Comparison of ENCODE assay signal across 9 cellular contexts in the genomic region with DNA sequence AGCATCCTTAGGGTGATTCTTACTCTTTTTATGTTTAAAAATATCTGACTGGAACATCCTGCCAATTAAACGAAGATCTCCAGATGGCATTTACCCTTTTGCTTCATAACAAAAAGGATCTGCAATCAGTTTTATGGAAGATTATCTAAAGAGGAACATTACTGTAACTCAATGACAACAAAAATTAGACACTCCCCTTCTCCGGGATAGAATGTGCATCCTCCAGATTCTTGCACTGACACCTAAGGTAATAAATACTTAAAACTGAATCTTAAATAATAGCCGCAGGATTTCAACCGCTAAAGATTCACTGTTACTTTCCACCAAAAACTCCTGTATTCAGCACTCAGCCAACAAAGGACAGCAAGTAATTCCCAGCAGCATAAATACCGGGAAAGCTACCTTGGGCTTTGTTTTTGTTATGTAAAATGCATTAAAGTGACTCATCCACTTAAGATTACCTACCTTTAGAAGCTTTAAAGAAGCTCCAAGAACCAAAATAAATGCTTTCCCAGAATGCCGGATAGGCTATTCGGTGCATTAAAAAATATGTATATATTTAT. TPM values are rescaled to one million over a fixed set of nuclear protein-coding genes. Genes with fewer than 3 reads are reported as not detected.
DNase-seq lines count a peak whose midpoint lies in the region; ATAC-seq, FAIRE-seq and TF ChIP-seq lines count a peak whose summit lies in the region.
"Had no signal": no experiment of that assay in that cellular context is flagged by ENCODE, and none has a peak within 500 bp of the region (broad histone marks: within the 10 kb centered on the region; RNA-seq: fewer than 3 reads in every experiment).

No MANE protein-coding gene starts in this region.

- H3K9me3 ChIP-seq in A549 (no peaks in the 10 kb centered on the region), HAP-1 (no peaks in the 10 kb centered on the region)

- peak overlapping the region; percentile 92 to 99 (median 94) for H3K27ac Mint-ChIP-seq in brain

- DNase-seq in A549 (ENCODE audit: low read depth in 1 of 2, low spot score in 1 of 2) (peak in 1 of 2 experiments; percentile 18), HAP-1 (ENCODE audit: low spot score in 2 of 2) (peak; percentile 42 to 89), medulla oblongata (ENCODE audit: extremely low spot score) (peak; percentile 37), NCI-H1436 (lab: John Stamatoyannopoulos, UW) (no peak), dedifferentiated amniotic fluid mesenchymal stem cell (ENCODE audit: extremely low spot score) (no peak), Kasumi-1 (lab: John Stamatoyannopoulos, UW) (no peak)
- no peak for DNase-seq in activated CD4-positive, alpha-beta T cell treated with anti-CD3 and anti-CD28 coated beads for 4 hours
- DNase-seq: activated CD4-positive, alpha-beta T cell treated with anti-CD3 and anti-CD28 coated beads, Interleukin-2, amount 50 U/mL, for 48 hours had no signal

- peak overlapping the region; percentile 93 to 99 (median 96) for H3K4me3 Mint-ChIP-seq in brain

- FAIRE-seq in A549 (lab: Jason Lieb, UNC), result no peak

- no peak for TF ChIP-seq RAD21 in A549 (conservative IDR thresholded peaks at IDR 0.05 in 1 of 2, IDR thresholded peaks at IDR 0.05 in 1 of 2)

- H3K27me3 ChIP-seq in HAP-1 (ENCODE audit: low read depth), result no peaks in the 10 kb centered on the region

- TF ChIP-seq EP300 in A549 (IDR thresholded peaks at IDR 0.05), result no peak

- CTCF ChIA-PET in A549 (lab: Yijun Ruan, JAX), result interaction anchor here (0.7 kb wide), 1 partner anchor 564 kb away, joined by 3 read pairs; no protein-coding TSS in a partner anchor

- H3K4me2 ChIP-seq in A549, result peak overlapping the region; percentile 83

- 5% methylated on average over 7 of the region's 7 CpGs for WGBS in A549 (ENCODE audit: missing lambda C conversion rate)

- H3K27ac ChIP-seq in A549, result peak overlapping the region; percentile 93 to 98

- no peak for ATAC-seq in A549

- H3K36me3 Mint-ChIP-seq in brain, result no peaks in the 10 kb centered on the region

- no peaks in the 10 kb centered on the region for H3K36me3 ChIP-seq in HAP-1 (replicated peaks)

- H3K4me1 Mint-ChIP-seq in brain, result peaks cover 51% of the 10 kb centered on the region

- peaks cover 45% of the 10 kb centered on the region for H3K4me1 ChIP-seq in A549
- H3K4me1 ChIP-seq in HAP-1, result peaks cover 17% of the 10 kb centered on the region

- H3K4me3 ChIP-seq in A549, result peak overlapping the region; percentile 91
- peak overlapping the region; percentile 56 for H3K4me3 ChIP-seq in HAP-1

- peaks cover 0 to 3% (median 0%) of the 10 kb centered on the region in 5 experiments for H3K9me3 Mint-ChIP-seq in brain

- H3K27me3 Mint-ChIP-seq in brain, result peaks cover 23% of the 10 kb centered on the region

- in situ Hi-C loops in HAP-1 (cut with MboI; ENCODE audit: low sequenced_read_pairs), result loop anchor here (25.0 kb wide), 1 partner anchor 180 kb away; no protein-coding TSS in a partner anchor

- TF ChIP-seq CTCF in A549 (IDR thresholded peaks at IDR 0.05) (no peak), brain (conservative IDR thresholded peaks at IDR 0.05) (no peak)

- no peak for TF ChIP-seq POLR2A in A549 (IDR thresholded peaks at IDR 0.05; ENCODE audit: low read length)

- POLR2A ChIA-PET in A549 (lab: Yijun Ruan, JAX), result no interaction called here

TF ChIP-seq in A549, 52 proteins besides CTCF, POLR2A, EP300 and RAD21:
- TF ChIP-seq, protein P1, sequence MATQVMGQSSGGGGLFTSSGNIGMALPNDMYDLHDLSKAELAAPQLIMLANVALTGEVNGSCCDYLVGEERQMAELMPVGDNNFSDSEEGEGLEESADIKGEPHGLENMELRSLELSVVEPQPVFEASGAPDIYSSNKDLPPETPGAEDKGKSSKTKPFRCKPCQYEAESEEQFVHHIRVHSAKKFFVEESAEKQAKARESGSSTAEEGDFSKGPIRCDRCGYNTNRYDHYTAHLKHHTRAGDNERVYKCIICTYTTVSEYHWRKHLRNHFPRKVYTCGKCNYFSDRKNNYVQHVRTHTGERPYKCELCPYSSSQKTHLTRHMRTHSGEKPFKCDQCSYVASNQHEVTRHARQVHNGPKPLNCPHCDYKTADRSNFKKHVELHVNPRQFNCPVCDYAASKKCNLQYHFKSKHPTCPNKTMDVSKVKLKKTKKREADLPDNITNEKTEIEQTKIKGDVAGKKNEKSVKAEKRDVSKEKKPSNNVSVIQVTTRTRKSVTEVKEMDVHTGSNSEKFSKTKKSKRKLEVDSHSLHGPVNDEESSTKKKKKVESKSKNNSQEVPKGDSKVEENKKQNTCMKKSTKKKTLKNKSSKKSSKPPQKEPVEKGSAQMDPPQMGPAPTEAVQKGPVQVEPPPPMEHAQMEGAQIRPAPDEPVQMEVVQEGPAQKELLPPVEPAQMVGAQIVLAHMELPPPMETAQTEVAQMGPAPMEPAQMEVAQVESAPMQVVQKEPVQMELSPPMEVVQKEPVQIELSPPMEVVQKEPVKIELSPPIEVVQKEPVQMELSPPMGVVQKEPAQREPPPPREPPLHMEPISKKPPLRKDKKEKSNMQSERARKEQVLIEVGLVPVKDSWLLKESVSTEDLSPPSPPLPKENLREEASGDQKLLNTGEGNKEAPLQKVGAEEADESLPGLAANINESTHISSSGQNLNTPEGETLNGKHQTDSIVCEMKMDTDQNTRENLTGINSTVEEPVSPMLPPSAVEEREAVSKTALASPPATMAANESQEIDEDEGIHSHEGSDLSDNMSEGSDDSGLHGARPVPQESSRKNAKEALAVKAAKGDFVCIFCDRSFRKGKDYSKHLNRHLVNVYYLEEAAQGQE (IDR thresholded peaks at IDR 0.05), result peak; percentile 58; the same call in 1 of the 2 replicates
- no peak for TF ChIP-seq KDM1A (IDR thresholded peaks at IDR 0.05; ENCODE audit: low read depth)
- TF ChIP-seq FOSL2 (IDR thresholded peaks at IDR 0.05), result no peak
- peak; percentile 38; the same call in 1 of the 2 replicates for TF ChIP-seq FOSL2 (CRISPR knock-in tag; IDR thresholded peaks at IDR 0.05)
- no peak for TF ChIP-seq FOXS1 (CRISPR knock-in tag; IDR thresholded peaks at IDR 0.05)

RNA-seq across cellular contexts. Expression of a gene that starts 1.6 kb away (rescaled TPM):
- polyA plus RNA-seq in A549 (2011; rRNA removed) (32.4 and 32.9 TPM in 2 replicates), A549 (2017; fragmentation: RNase III; extraction: RNeasy Plus Mini Kit Qiagen cat#74134 plus additional on column Dnase treatment) (15.2 to 19.7 TPM (median 18.0 TPM) in 3 replicates), brain (ENCODE audit: insufficient read depth, low read depth, low replicate concordance) (4.6 TPM)
- 2.7 and 4.0 TPM in 2 replicates for polyA plus RNA-seq in A549 (2012; cell fraction: cytosol; rRNA removed)
- polyA plus RNA-seq in A549 (2012; cell fraction: nucleus; rRNA removed), result 2.9 and 4.8 TPM in 2 replicates
- 48.2 and 62.7 TPM in 2 replicates for polyA minus RNA-seq in A549 (2011; rRNA and poly(A)+ RNA removed)

Comparison
In these comparisons a context has a peak if more than half of its experiments do, and no peak if none do; other contexts are left out.
1. DNase-seq: peak in HAP-1 (2 of 2) and medulla oblongata (single experiment); none in NCI-H1436 (single experiment), activated CD4-positive, alpha-beta T cell treated with anti-CD3 and anti-CD28 coated beads for 4 hours (0 of 2), dedifferentiated amniotic fluid mesenchymal stem cell (single experiment) and Kasumi-1 (0 of 2).